Comparison of ENCODE assay signal across 1 cellular context in genomic region chr12:67088401-67089118, GRCh38.
TF ChIP-seq lines count a peak whose summit lies in the region.

No MANE protein-coding gene starts in this region.

TF ChIP-seq in HEK293, 187 proteins besides CTCF, POLR2A, EP300 and RAD21 (continued from another document):
- TF ChIP-seq BCL6B (tag by site-specific recombination; IDR thresholded peaks at IDR 0.05), result no peak
- no peak for TF ChIP-seq ZBTB48 (tag by site-specific recombination; IDR thresholded peaks at IDR 0.05)
- TF ChIP-seq ZBTB20 (tag by site-specific recombination; IDR thresholded peaks at IDR 0.05), result no peak
- TF ChIP-seq ZNF600 (tag by site-specific recombination; IDR thresholded peaks at IDR 0.05), result no peak
- no peak for TF ChIP-seq ZNF214 (tag by site-specific recombination; IDR thresholded peaks at IDR 0.05; ENCODE audit: borderline replicate concordance)
- peak; percentile 70 for TF ChIP-seq PRDM6 (tag by site-specific recombination; IDR thresholded peaks at IDR 0.05)
- TF ChIP-seq OSR2 (tag by site-specific recombination; IDR thresholded peaks at IDR 0.05), result 0 out of 2 replicates have a peak, but pooled peaks have one; percentile 19
- no peak for TF ChIP-seq BCL11A (tag by site-specific recombination; IDR thresholded peaks at IDR 0.05; ENCODE audit: low read depth)
- TF ChIP-seq KLF9 (tag by site-specific recombination; IDR thresholded peaks at IDR 0.05; ENCODE audit: low read depth), result no peak
- TF ChIP-seq ZBTB17 (tag by site-specific recombination; IDR thresholded peaks at IDR 0.05), result peak; percentile 81
- peak; percentile 42; the same call in 1 of the 2 replicates for TF ChIP-seq TCF7L2 (IDR thresholded peaks at IDR 0.05; ENCODE audit: borderline replicate concordance, low read depth, low read length)
- TF ChIP-seq ZNF433 (tag by site-specific recombination; IDR thresholded peaks at IDR 0.05; ENCODE audit: low read depth), result no peak
- TF ChIP-seq ZBTB6 (tag by site-specific recombination; IDR thresholded peaks at IDR 0.05), result no peak
- TF ChIP-seq ZBTB1 (tag by site-specific recombination; IDR thresholded peaks at IDR 0.05), result no peak
- TF ChIP-seq ZNF555 (tag by site-specific recombination; conservative IDR thresholded peaks at IDR 0.05), result no peak
- TF ChIP-seq HOXA7 (CRISPR knock-in tag; IDR thresholded peaks at IDR 0.05; ENCODE audit: borderline replicate concordance), result no peak
- TF ChIP-seq HOXD13 (CRISPR knock-in tag; IDR thresholded peaks at IDR 0.05; ENCODE audit: borderline replicate concordance), result no peak
- TF ChIP-seq ZNF423 (tag by site-specific recombination; IDR thresholded peaks at IDR 0.05), result no peak
- no peak for TF ChIP-seq ZNF391 (tag by site-specific recombination; IDR thresholded peaks at IDR 0.05; ENCODE audit: borderline replicate concordance, low read depth)
- TF ChIP-seq ZNF335 (tag by site-specific recombination; conservative IDR thresholded peaks at IDR 0.05), result no peak
- no peak for TF ChIP-seq ZNF169 (tag by site-specific recombination; IDR thresholded peaks at IDR 0.05)
- peak; percentile 81 for TF ChIP-seq ZNF664 (tag by site-specific recombination; IDR thresholded peaks at IDR 0.05)
